In the genomic region with DNA sequence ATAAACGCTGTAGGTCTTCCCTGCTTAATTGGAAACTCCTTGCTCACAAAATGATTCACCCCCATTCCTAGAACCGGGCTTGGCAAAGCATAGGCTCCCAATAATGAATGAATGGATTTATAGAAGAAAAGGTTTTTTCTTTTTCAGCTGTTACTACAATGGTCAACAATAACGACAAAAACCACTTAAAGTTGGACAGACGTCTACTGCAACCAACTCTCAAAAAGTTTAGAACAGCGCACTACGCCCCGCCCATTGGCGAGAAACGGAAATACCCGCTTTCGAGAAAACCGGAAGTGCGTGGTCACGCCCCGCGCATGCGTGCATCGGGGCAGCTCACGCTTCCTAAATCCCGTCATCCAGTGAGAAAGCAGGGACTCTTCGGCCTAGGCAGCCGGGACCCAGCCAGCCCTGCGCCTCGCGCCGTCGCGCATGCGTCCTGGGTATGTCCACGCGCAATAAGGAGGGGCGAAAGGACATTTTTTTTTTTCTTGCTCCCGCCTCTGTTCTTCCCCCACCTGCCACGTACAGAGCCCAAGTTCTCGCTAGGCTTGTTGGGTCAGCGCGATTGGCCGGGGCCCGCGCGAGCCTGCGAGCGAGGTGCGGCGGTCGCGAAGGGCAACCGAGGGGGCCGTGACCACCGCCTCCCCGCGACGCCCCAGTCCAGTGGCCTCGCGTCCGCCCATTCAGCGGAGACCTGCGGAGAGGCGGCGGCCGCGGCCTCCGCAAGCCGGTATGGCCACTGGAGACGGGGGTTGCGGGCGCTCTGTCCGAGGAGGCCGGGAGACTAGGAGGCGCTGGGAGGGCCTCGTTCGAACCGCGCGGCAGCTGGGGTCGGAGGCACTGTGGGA, we compare ENCODE assay signal across 8 cellular contexts. TPM values are rescaled to one million over a fixed set of nuclear protein-coding genes. Genes with fewer than 3 reads are reported as not detected.
DNase-seq lines count a peak whose midpoint lies in the region; ATAC-seq and TF ChIP-seq lines count a peak whose summit lies in the region.

TSS of gene TFG (plus strand) at position 506 of the 851 bp plus-strand sequence. CDS start 4,192 bp downstream, outside the sequence.

- no peaks in the 10 kb centered on the region for H3K4me1 ChIP-seq in colonic mucosa

- no peaks in the 10 kb centered on the region for H3K9me3 ChIP-seq in colonic mucosa

- peaks cover 12% of the 10 kb centered on the region for H3K9me3 Mint-ChIP-seq in activated CD4-positive, alpha-beta T cell treated with anti-CD3 and anti-CD28 coated beads, Interleukin-2, amount 10 ng/mL, durations not matched to agents 24 days and 14 days

- H3K4me3 Mint-ChIP-seq in activated CD4-positive, alpha-beta T cell treated with anti-CD3 and anti-CD28 coated beads, Interleukin-2, amount 10 ng/mL, durations not matched to agents 24 days and 14 days, result peak within 1 kb of the TSS; percentile 88

- peak; percentile 98 for DNase-seq in BJ (ENCODE audit: low read depth)
- peak; percentile 92 for DNase-seq in NCI-H526 treated with DMSO at 0.1 percent for 48 hours (lab: John Stamatoyannopoulos, UW)
- DNase-seq in activated CD4-positive, alpha-beta T cell treated with anti-CD3 and anti-CD28 coated beads, Interleukin-2, amount 10 ng/mL, durations not matched to agents 24 days and 14 days, result peak; percentile 100
- peak; percentile 99 for DNase-seq in colonic mucosa
- DNase-seq in kidney tubule cell (ENCODE audit: low spot score), result peak; percentile 99
- peak; percentile 91 to 95 (median 94) for DNase-seq in stimulated activated CD4-positive, alpha-beta T cell treated with anti-CD3 and anti-CD28 coated beads, Interleukin-1b, Interleukin-23, amount 100 ng/mL, for 24 hours (ENCODE audit: low read depth in 4 of 4, low spot score in 1 of 4)

- H3K27ac ChIP-seq in colonic mucosa, result peak within 1 kb of the TSS; percentile 90

- peaks cover 29% of the 10 kb centered on the region for H3K36me3 Mint-ChIP-seq in activated CD4-positive, alpha-beta T cell treated with anti-CD3 and anti-CD28 coated beads, Interleukin-2, amount 10 ng/mL, durations not matched to agents 24 days and 14 days (ENCODE audit: low read depth)

- peak within 1 kb of the TSS; percentile 74 for H3K4me3 ChIP-seq in BJ (ENCODE audit: low read depth, low read length)
- peak within 1 kb of the TSS; percentile 67 for H3K4me3 ChIP-seq in colonic mucosa

- POLR2A ChIA-PET in BJ (lab: Charles Lee), result interaction anchor here (0.7 kb wide), 2 partner anchors 162 to 327 kb away, joined by 4 to 9 read pairs; no protein-coding TSS in a partner anchor

- peak; percentile 99 for ATAC-seq in GM19324 (IDR thresholded peaks at IDR 0.05; ENCODE audit: low FRiP score, unreplicated experiment)
- peak; percentile 91 for ATAC-seq in HG03469 (IDR thresholded peaks at IDR 0.05; ENCODE audit: unreplicated experiment)

- H3K4me1 Mint-ChIP-seq in activated CD4-positive, alpha-beta T cell treated with anti-CD3 and anti-CD28 coated beads, Interleukin-2, amount 10 ng/mL, durations not matched to agents 24 days and 14 days, result peaks cover 33% of the 10 kb centered on the region

- no peaks in the 10 kb centered on the region for H3K27me3 Mint-ChIP-seq in activated CD4-positive, alpha-beta T cell treated with anti-CD3 and anti-CD28 coated beads, Interleukin-2, amount 10 ng/mL, durations not matched to agents 24 days and 14 days

- H3K27me3 ChIP-seq in BJ (ENCODE audit: control insufficient read depth, insufficient read depth, low read length) (no peaks in the 10 kb centered on the region), colonic mucosa (no peaks in the 10 kb centered on the region)

- intact Hi-C loops in activated CD4-positive, alpha-beta T cell treated with anti-CD3 and anti-CD28 coated beads, Interleukin-2, amount 10 ng/mL, durations not matched to agents 24 days and 14 days (cut with micrococcal nuclease), result loop anchor here (1.0 to 5.0 kb wide), 3 partner anchors 58 to 863 kb away; partner anchors contain the start of genes LNP1, PCNP and TOMM70
- intact Hi-C loops in colonic mucosa (cut with DNase I), result no loop called here

- H3K36me3 ChIP-seq in BJ (ENCODE audit: control insufficient read depth, insufficient read depth, low read length) (peaks cover 2% of the 10 kb centered on the region; the same call in 1 of the 2 replicates), colonic mucosa (no peaks in the 10 kb centered on the region)

- H3K9ac ChIP-seq in colonic mucosa (ENCODE audit: low read depth in 2 of 2, low read length in 2 of 2), result peak within 1 kb of the TSS; percentile 73 to 85

- TF ChIP-seq CTCF in BJ (IDR thresholded peaks at IDR 0.05; ENCODE audit: insufficient read depth, low read depth, low read length), result no peak
- no peak for TF ChIP-seq CTCF in colonic mucosa (IDR thresholded peaks at IDR 0.05)

- H3K27ac Mint-ChIP-seq in activated CD4-positive, alpha-beta T cell treated with anti-CD3 and anti-CD28 coated beads, Interleukin-2, amount 10 ng/mL, durations not matched to agents 24 days and 14 days, result peak within 1 kb of the TSS; percentile 94

- CTCF ChIA-PET in BJ (lab: Yijun Ruan, JAX), result interaction anchor here (0.7 to 1.3 kb wide), 4 partner anchors 10 to 750 kb away, joined by 3 to 4 read pairs (median 3); no protein-coding TSS in a partner anchor

RNA-seq across cellular contexts. Expression of gene TFG, which starts in this region (rescaled TPM):
- polyA plus RNA-seq in BJ (2011; rRNA removed), result 70.3 and 97.7 TPM in 2 replicates
- 41.3 and 48.6 TPM in 2 replicates for polyA minus RNA-seq in BJ (2011; rRNA and poly(A)+ RNA removed)
- total RNA-seq in activated CD4-positive, alpha-beta T cell treated with anti-CD3 and anti-CD28 coated beads, Interleukin-2, amount 10 ng/mL, durations not matched to agents 24 days and 14 days, result 71.5 and 72.2 TPM in 2 replicates
- 100 to 1,000 TPM; 116 to 123 TPM for total RNA-seq in colonic mucosa

Comparison
In these comparisons a context has a peak if more than half of its experiments do, and no peak if none do; other contexts are left out.
1. Peak in every context shown above with its lines: DNase-seq, ATAC-seq, H3K4me3 ChIP-seq and H3K27ac ChIP-seq.